25 cellular contexts compared by ENCODE assay signal in the genomic region with DNA sequence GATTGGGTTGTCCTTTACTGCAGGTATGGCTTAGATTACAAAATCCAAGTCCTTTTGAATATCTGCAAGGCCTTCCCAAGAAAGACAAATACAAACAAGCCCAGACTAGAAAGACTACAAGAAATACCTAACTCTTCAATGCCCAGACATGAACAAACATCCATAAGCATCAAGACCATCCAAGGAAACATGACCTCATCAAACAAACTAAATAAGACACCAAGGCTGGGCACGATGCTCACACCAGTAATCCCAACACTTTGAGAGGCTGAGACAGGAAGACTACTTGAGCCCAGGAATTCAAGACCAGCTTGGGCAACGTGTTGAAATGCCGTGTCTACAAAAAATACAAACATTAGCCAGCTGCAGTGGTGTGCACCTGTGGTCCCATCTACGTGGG.
"Had no signal": no experiment of that assay in that cellular context is flagged by ENCODE, and none has a peak within 500 bp of the region (broad histone marks: within the 10 kb centered on the region; RNA-seq: fewer than 3 reads in every experiment).

No MANE protein-coding gene starts in this region.

- DNase-seq: activated B cell treated with CpG ODN at 0.5 μM for 24 hours; activated CD4-positive, alpha-beta memory T cell treated with anti-CD3 and anti-CD28 coated beads for 36 hours; activated CD4-positive, alpha-beta T cell treated with anti-CD3 and anti-CD28 coated beads for 4 hours; activated gamma-delta T cell treated with Interleukin-2 at 50 U/mL for 16 hours; activated naive CD8-positive, alpha-beta T cell treated with anti-CD3 and anti-CD28 coated beads for 36 hours; activated T-cell treated with anti-CD3 and anti-CD28 coated beads for 4 hours; amniotic stem cell; dermis blood vessel endothelial cell; effector memory CD4-positive, alpha-beta T cell; head of caudate nucleus; left ventricle myocardium superior; mucosa of descending colon; naive B cell; right cardiac atrium; stimulated activated CD4-positive, alpha-beta T cell treated with anti-CD3 and anti-CD28 coated beads, Interleukin-15, amount 100 ng/mL, for 24 hours; stimulated activated CD4-positive, alpha-beta T cell treated with anti-CD3 and anti-CD28 coated beads, Interleukin-2, amount 100 ng/mL, for 48 hours; stimulated activated naive CD8-positive, alpha-beta T cell treated with anti-CD3 and anti-CD28 coated beads, Interleukin-15, amount 100 ng/mL, for 72 hours had no signal

- H3K4me3 Mint-ChIP-seq: activated B cell treated with CpG ODN at 0.5 μM for 24 hours; activated CD4-positive, alpha-beta memory T cell treated with anti-CD3 and anti-CD28 coated beads for 36 hours; activated naive CD8-positive, alpha-beta T cell treated with anti-CD3 and anti-CD28 coated beads for 36 hours; activated T-helper 1 cell treated with anti-CD3 and anti-CD28 coated beads, Interleukin-12 subunit alpha, Interleukin-12 subunit beta, Interleukin-2, Interleukin-4 antibody, amounts not matched to agents 30 ng/mL and 10 ng/mL and 1 ng/mL, durations not matched to agents 14 hours and 24 hours and 36 hours; memory B cell; naive B cell; neural progenitor cell; stimulated activated naive CD8-positive, alpha-beta T cell treated with anti-CD3 and anti-CD28 coated beads, Interleukin-15, amount 100 ng/mL, for 72 hours; T-helper 2 cell treated with Interferon-gamma antibody and Interleukin-4, amounts not matched to agents 5 μg/mL and 100 μg/mL, for 36 hours; type B pancreatic cell had no signal

- H3K36me3 Mint-ChIP-seq: activated CD4-positive, alpha-beta memory T cell treated with anti-CD3 and anti-CD28 coated beads for 36 hours; memory B cell; naive B cell had no signal

- H3K9me3 Mint-ChIP-seq: activated B cell treated with CpG ODN at 0.5 μM for 24 hours; activated CD4-positive, alpha-beta memory T cell treated with anti-CD3 and anti-CD28 coated beads for 36 hours; activated naive CD8-positive, alpha-beta T cell treated with anti-CD3 and anti-CD28 coated beads for 36 hours; activated T-helper 1 cell treated with anti-CD3 and anti-CD28 coated beads, Interleukin-12 subunit alpha, Interleukin-12 subunit beta, Interleukin-2, Interleukin-4 antibody, amounts not matched to agents 30 ng/mL and 10 ng/mL and 1 ng/mL, durations not matched to agents 14 hours and 24 hours and 36 hours; memory B cell; naive B cell; stimulated activated naive CD8-positive, alpha-beta T cell treated with anti-CD3 and anti-CD28 coated beads, Interleukin-15, amount 100 ng/mL, for 72 hours; T-helper 2 cell treated with Interferon-gamma antibody and Interleukin-4, amounts not matched to agents 5 μg/mL and 100 μg/mL, for 36 hours; type B pancreatic cell had no signal

- H3K4me1 ChIP-seq: prostate gland had no signal

- ATAC-seq: left ventricle myocardium superior; mucosa of descending colon; right cardiac atrium; stimulated activated naive CD8-positive, alpha-beta T cell treated with anti-CD3 and anti-CD28 coated beads, Interleukin-15, amount 100 ng/mL, for 72 hours had no signal

- H3K36me3 ChIP-seq: neural progenitor cell, prostate gland had no signal

- H3K27me3 Mint-ChIP-seq: activated B cell treated with CpG ODN at 0.5 μM for 24 hours; activated CD4-positive, alpha-beta memory T cell treated with anti-CD3 and anti-CD28 coated beads for 36 hours; activated naive CD8-positive, alpha-beta T cell treated with anti-CD3 and anti-CD28 coated beads for 36 hours; memory B cell; naive B cell; stimulated activated naive CD8-positive, alpha-beta T cell treated with anti-CD3 and anti-CD28 coated beads, Interleukin-15, amount 100 ng/mL, for 72 hours; type B pancreatic cell had no signal

- FAIRE-seq: frontal cortex had no signal

- H3K27ac Mint-ChIP-seq: activated B cell treated with CpG ODN at 0.5 μM for 24 hours; activated CD4-positive, alpha-beta memory T cell treated with anti-CD3 and anti-CD28 coated beads for 36 hours; activated naive CD8-positive, alpha-beta T cell treated with anti-CD3 and anti-CD28 coated beads for 36 hours; activated T-helper 1 cell treated with anti-CD3 and anti-CD28 coated beads, Interleukin-12 subunit alpha, Interleukin-12 subunit beta, Interleukin-2, Interleukin-4 antibody, amounts not matched to agents 30 ng/mL and 10 ng/mL and 1 ng/mL, durations not matched to agents 14 hours and 24 hours and 36 hours; memory B cell; neural progenitor cell; stimulated activated naive CD8-positive, alpha-beta T cell treated with anti-CD3 and anti-CD28 coated beads, Interleukin-15, amount 100 ng/mL, for 72 hours; T-helper 2 cell treated with Interferon-gamma antibody and Interleukin-4, amounts not matched to agents 5 μg/mL and 100 μg/mL, for 36 hours; type B pancreatic cell had no signal

- H3K27ac ChIP-seq: neural progenitor cell, prostate gland had no signal

- H3K27me3 ChIP-seq: neural progenitor cell had no signal

- H3K9me3 ChIP-seq: mucosa of descending colon, prostate gland had no signal

- H3K4me3 ChIP-seq: mucosa of descending colon, neural progenitor cell, prostate gland, skin epidermis had no signal
